1 cellular context compared by ENCODE assay signal in genomic region chr15:66657062-66658020, GRCh38.
TF ChIP-seq lines count a peak whose summit lies in the region.

No MANE protein-coding gene starts in this region.

TF ChIP-seq in WTC11, 78 proteins besides CTCF, POLR2A, EP300 and RAD21:
- TF ChIP-seq IRF1 (CRISPR knock-in tag; IDR thresholded peaks at IDR 0.05) (no peak), E2F4 (CRISPR knock-in tag; IDR thresholded peaks at IDR 0.05; ENCODE audit: borderline replicate concordance, low read depth) (no peak)
TF ChIP-seq in WTC11: peak in this region for 0.
